ENCODE assay signal across 8 cellular contexts in genomic region chr5:141969783-141970741, GRCh38. TPM values are rescaled to one million over a fixed set of nuclear protein-coding genes. Genes with fewer than 3 reads are reported as not detected.
A peak's percentile ranks its signal among the peaks of the same experiment; 100 is the strongest.
DNase-seq lines count a peak whose midpoint lies in the region; ATAC-seq and TF ChIP-seq lines count a peak whose summit lies in the region.

No MANE protein-coding gene starts in this region.

- CTCF ChIA-PET in AG04450 (lab: Charles Lee) (interaction anchor here (0.9 to 4.9 kb wide), 13 partner anchors 10 to 715 kb away, joined by 3 to 78 read pairs (median 4); no protein-coding TSS in a partner anchor), PC-9 (lab: Charles Lee) (interaction anchor here (0.5 to 1.9 kb wide), 6 partner anchors 9 to 378 kb away, joined by 3 to 13 read pairs (median 4); no protein-coding TSS in a partner anchor)
- CTCF ChIA-PET in naive thymus-derived CD4-positive, alpha-beta T cell (lab: Charles Lee) = interaction anchor here (0.7 to 2.3 kb wide), 23 partner anchors 9 to 378 kb away, joined by 3 to 40 read pairs (median 4); partner anchors contain the start of genes GNPDA1, PCDH1 and PCDH12

- no peaks in the 10 kb centered on the region for H3K9me3 Mint-ChIP-seq in naive thymus-derived CD4-positive, alpha-beta T cell

- peak overlapping the region; percentile 70 for H3K4me3 ChIP-seq in AG04450 (ENCODE audit: low read depth, low read length)
- H3K4me3 ChIP-seq in PC-9 = peak overlapping the region; percentile 74
- H3K4me3 ChIP-seq in duodenal mucosa (ENCODE audit: low read depth in 1 of 2, low read length in 2 of 2) = peak overlapping the region; percentile 87 to 96
- H3K4me3 ChIP-seq in naive thymus-derived CD4-positive, alpha-beta T cell (ENCODE audit: low read length) = peak overlapping the region; percentile 69

- peaks cover 21 to 55% (median 48%) of the 10 kb centered on the region in 7 donors for H3K4me1 Mint-ChIP-seq in naive thymus-derived CD4-positive, alpha-beta T cell

- TF ChIP-seq CTCF in AG04450 (IDR thresholded peaks at IDR 0.05; ENCODE audit: low read depth, low read length) (no peak), PC-9 (conservative IDR thresholded peaks at IDR 0.05) (no peak)

- H3K79me2 ChIP-seq in PC-9 (ENCODE audit: low read depth) = peaks cover 21% of the 10 kb centered on the region

- H3K36me3 ChIP-seq in PC-9 (ENCODE audit: low read depth) (peaks cover 9% of the 10 kb centered on the region; the same call in 1 of the 2 replicates), duodenal mucosa (ENCODE audit: control insufficient read depth in 1 of 2, insufficient read depth in 2 of 2, low read length in 2 of 2) (peaks cover 18 to 21% of the 10 kb centered on the region in 2 donors)
- peaks cover 0 to 6% (median 3%) of the 10 kb centered on the region in 3 experiments for H3K36me3 ChIP-seq in naive thymus-derived CD4-positive, alpha-beta T cell (ENCODE audit: control insufficient read depth in 2 of 3, insufficient read depth in 3 of 3, low read length in 3 of 3)

- peak overlapping the region; percentile 92 to 98 (median 97) for H3K27ac Mint-ChIP-seq in naive thymus-derived CD4-positive, alpha-beta T cell

- H3F3A ChIP-seq in PC-9 (ENCODE audit: insufficient read depth, low read depth) = peaks cover 42% of the 10 kb centered on the region

- H4K20me1 ChIP-seq in PC-9 (ENCODE audit: insufficient read depth) = no peaks in the 10 kb centered on the region

- intact Hi-C loops in PC-9 (cut with micrococcal nuclease; ENCODE audit: unreplicated experiment) = loop anchor here (2.0 to 10.0 kb wide), 3 partner anchors 43 to 375 kb away; partner anchors contain the start of gene GNPDA1
- intact Hi-C loops in naive thymus-derived CD4-positive, alpha-beta T cell (cut with micrococcal nuclease) = loop anchor here (1.0 to 10.0 kb wide), 14 partner anchors 45 to 802 kb away; partner anchors contain the start of genes DELE1 (in 2 of the 2), NDFIP1 (in 2 of the 2), ARHGAP26 (in 1 of the 2) and TAF7 (in 1 of the 2)

- H3K27ac ChIP-seq in AG04450 (ENCODE audit: low read depth, low read length) (peak overlapping the region; percentile 94), PC-9 (peak overlapping the region; percentile 77), duodenal mucosa (ENCODE audit: low read depth, low read length) (peak overlapping the region; percentile 98)
- peak overlapping the region; percentile 94 for H3K27ac ChIP-seq in naive thymus-derived CD4-positive, alpha-beta T cell (ENCODE audit: low read depth, low read length)

- DNase-seq in AG04450 (ENCODE audit: low read depth, low spot score) (no peak), PC-9 (no peak), pons (ENCODE audit: low spot score) (no peak), HK-2 (ENCODE audit: unreplicated experiment) (no peak)
- DNase-seq in naive thymus-derived CD4-positive, alpha-beta T cell = no peak

- H3K27me3 ChIP-seq in AG04450 (ENCODE audit: control insufficient read depth, insufficient read depth, low read length) = no peaks in the 10 kb centered on the region
- H3K27me3 ChIP-seq in PC-9 (ENCODE audit: insufficient read depth, low read depth) = no peaks in the 10 kb centered on the region
- no peaks in the 10 kb centered on the region for H3K27me3 ChIP-seq in duodenal mucosa (ENCODE audit: control insufficient read depth in 1 of 2, insufficient read depth in 2 of 2, low read length in 2 of 2)
- no peaks in the 10 kb centered on the region for H3K27me3 ChIP-seq in naive thymus-derived CD4-positive, alpha-beta T cell (ENCODE audit: control insufficient read depth in 2 of 2, insufficient read depth in 2 of 2, low read length in 2 of 2)

- POLR2A ChIA-PET in AG04450 (lab: Yijun Ruan, JAX) = interaction anchor here (0.7 to 1.4 kb wide), 3 partner anchors 54 to 334 kb away, joined by 3 to 7 read pairs (median 3); partner anchors contain the start of genes HDAC3 and RELL2
- POLR2A ChIA-PET in PC-9 (lab: Charles Lee; ENCODE audit: unreplicated experiment) = interaction anchor here (0.6 to 1.3 kb wide), 5 partner anchors 9 to 277 kb away, joined by 3 to 14 read pairs (median 4); partner anchors contain the start of gene DELE1
- POLR2A ChIA-PET in naive thymus-derived CD4-positive, alpha-beta T cell (lab: Charles Lee) = interaction anchor here (0.6 to 3.3 kb wide), 24 partner anchors 8 to 366 kb away, joined by 3 to 55 read pairs (median 6); partner anchors contain the start of genes DELE1, FCHSD1, NDFIP1 and PCDH12

- peak overlapping the region; percentile 96 for H2AFZ ChIP-seq in PC-9

- peaks cover 20% of the 10 kb centered on the region for H3K4me1 ChIP-seq in PC-9 (replicated peaks; ENCODE audit: insufficient read depth)
- peaks cover 16 to 30% of the 10 kb centered on the region in 2 donors for H3K4me1 ChIP-seq in duodenal mucosa (ENCODE audit: control insufficient read depth in 1 of 2, insufficient read depth in 2 of 2, low read length in 2 of 2)
- H3K4me1 ChIP-seq in naive thymus-derived CD4-positive, alpha-beta T cell (ENCODE audit: control insufficient read depth in 2 of 2, insufficient read depth in 2 of 2, low read length in 2 of 2) = peaks cover 13 to 18% of the 10 kb centered on the region in 2 donors

- H3K9ac ChIP-seq in duodenal mucosa (ENCODE audit: low read depth in 1 of 2, low read length in 2 of 2) = peak overlapping the region; percentile 94 to 99

- peaks cover 4 to 22% (median 14%) of the 10 kb centered on the region in 5 donors for H3K36me3 Mint-ChIP-seq in naive thymus-derived CD4-positive, alpha-beta T cell

- peaks cover 0 to 2% (median 0%) of the 10 kb centered on the region in 5 donors for H3K27me3 Mint-ChIP-seq in naive thymus-derived CD4-positive, alpha-beta T cell

- no TSS peak for BruUV-seq in PC-9 (replicated peaks; lab: Mats Ljungman, UMichigan)

- peak; percentile 42 for ATAC-seq in GM18868 (IDR thresholded peaks at IDR 0.05; ENCODE audit: unreplicated experiment)
- peak; percentile 54 for ATAC-seq in HG03045 (IDR thresholded peaks at IDR 0.05; ENCODE audit: unreplicated experiment)
- no peak for ATAC-seq in naive thymus-derived CD4-positive, alpha-beta T cell

- H3K9me2 ChIP-seq in PC-9 (ENCODE audit: insufficient read depth) = no peaks in the 10 kb centered on the region

- H3K9me3 ChIP-seq in AG04450 (ENCODE audit: control insufficient read depth, insufficient read depth, low read length) (no peaks in the 10 kb centered on the region; the same call in 1 of the 2 replicates), PC-9 (ENCODE audit: insufficient read depth, low read depth) (peaks cover 4% of the 10 kb centered on the region; the same call in 1 of the 2 replicates), duodenal mucosa (ENCODE audit: control insufficient read depth in 1 of 2, low read length in 2 of 2) (no peaks in the 10 kb centered on the region)
- no peaks in the 10 kb centered on the region for H3K9me3 ChIP-seq in naive thymus-derived CD4-positive, alpha-beta T cell (ENCODE audit: control insufficient read depth in 2 of 3, low read length in 3 of 3)

- peak overlapping the region; percentile 88 to 97 (median 94) for H3K4me3 Mint-ChIP-seq in naive thymus-derived CD4-positive, alpha-beta T cell

- H3K4me2 ChIP-seq in PC-9 = peak overlapping the region; percentile 80

RNA-seq across cellular contexts. Expression of gene RNF14, which starts 1.2 kb away (rescaled TPM):
- 38.1 and 39.0 TPM in 2 replicates for polyA plus RNA-seq in AG04450 (2011; rRNA removed)
- polyA minus RNA-seq in AG04450 (2011; rRNA and poly(A)+ RNA removed) = 25.2 and 31.0 TPM in 2 replicates
- 26.6 and 29.7 TPM in 2 replicates for total RNA-seq in PC-9 (2021)
- 10 to 100 TPM; 14.7 to 32.0 (median 24.8) TPM for total RNA-seq in naive thymus-derived CD4-positive, alpha-beta T cell
- polyA plus RNA-seq in naive thymus-derived CD4-positive, alpha-beta T cell = 10 to 100 TPM; 33.0 to 40.2 TPM

RNA-seq across cellular contexts. Expression of gene PCDH12, which starts 12.1 kb away (rescaled TPM):
- not detected in 2 replicates for polyA plus RNA-seq in AG04450 (2011; rRNA removed)
- not detected in 2 replicates for polyA minus RNA-seq in AG04450 (2011; rRNA and poly(A)+ RNA removed)
- total RNA-seq in PC-9 (2021) = not detected in 2 replicates
- 1 to 10 TPM in 1 of 5 experiments, under 1 TPM in 1, not detected in 3; 0.78 to 1.5 TPM for total RNA-seq in naive thymus-derived CD4-positive, alpha-beta T cell
- polyA plus RNA-seq in naive thymus-derived CD4-positive, alpha-beta T cell = under 1 TPM; 0.11 to 0.29 TPM

RNA-seq across cellular contexts. Expression of gene GNPDA1, which starts 42.8 kb away (rescaled TPM):
- polyA plus RNA-seq in AG04450 (2011; rRNA removed) = 26.3 and 33.8 TPM in 2 replicates
- 23.3 and 29.6 TPM in 2 replicates for polyA minus RNA-seq in AG04450 (2011; rRNA and poly(A)+ RNA removed)
- 46.5 and 54.1 TPM in 2 replicates for total RNA-seq in PC-9 (2021)
- total RNA-seq in naive thymus-derived CD4-positive, alpha-beta T cell = 10 to 100 TPM; 13.3 to 60.4 (median 26.4) TPM
- polyA plus RNA-seq in naive thymus-derived CD4-positive, alpha-beta T cell = 10 to 100 TPM; 37.9 to 47.7 TPM

RNA-seq across cellular contexts. Expression of gene DELE1, which starts 46.4 kb away (rescaled TPM):
- polyA plus RNA-seq in AG04450 (2011; rRNA removed) = 54.7 and 72.3 TPM in 2 replicates
- 54.0 and 88.1 TPM in 2 replicates for polyA minus RNA-seq in AG04450 (2011; rRNA and poly(A)+ RNA removed)
- total RNA-seq in PC-9 (2021) = 68.5 and 80.8 TPM in 2 replicates
- 100 to 1,000 TPM in 1 of 5 experiments, 10 to 100 TPM in 4; 77.3 to 101 (median 88.2) TPM for total RNA-seq in naive thymus-derived CD4-positive, alpha-beta T cell
- 10 to 100 TPM; 26.4 to 29.9 TPM for polyA plus RNA-seq in naive thymus-derived CD4-positive, alpha-beta T cell
